ENCODE assay signal across 3 cellular contexts in the genomic region with DNA sequence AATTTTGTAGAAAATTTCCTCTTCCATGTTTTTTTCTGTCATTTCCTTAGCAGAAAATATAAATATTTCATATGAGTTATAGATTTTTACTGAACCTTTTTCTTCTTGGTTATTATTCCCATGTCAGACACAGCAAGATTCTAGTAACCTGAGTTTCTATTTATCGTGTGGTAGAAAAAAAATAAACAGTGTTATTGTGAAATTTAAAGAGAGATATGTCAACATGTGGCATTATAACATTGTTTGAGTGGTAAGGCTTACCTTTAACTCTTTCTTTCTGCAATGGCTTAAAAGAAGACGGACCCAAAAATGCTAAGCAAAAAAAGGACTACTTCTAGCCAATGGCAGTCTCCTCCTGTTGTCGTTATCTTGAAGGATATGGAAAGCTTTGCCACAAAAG.
TF ChIP-seq lines count a peak whose summit lies in the region.

No MANE protein-coding gene starts in this region.

TF ChIP-seq in liver, 16 proteins besides CTCF, POLR2A, EP300 and RAD21:
- TF ChIP-seq NR2F2 (IDR thresholded peaks at IDR 0.05) (no peak), FOXA2 (IDR thresholded peaks at IDR 0.05) (peak; percentile 44), RXRA (IDR thresholded peaks at IDR 0.05) (no peak)

TF ChIP-seq in HepG2, 621 proteins besides CTCF, POLR2A, EP300 and RAD21:
- no peak for TF ChIP-seq ZNF33B (CRISPR knock-in tag; IDR thresholded peaks at IDR 0.05)
- no peak for TF ChIP-seq HOXA7 (CRISPR knock-in tag; IDR thresholded peaks at IDR 0.05)
- TF ChIP-seq, protein P1, sequence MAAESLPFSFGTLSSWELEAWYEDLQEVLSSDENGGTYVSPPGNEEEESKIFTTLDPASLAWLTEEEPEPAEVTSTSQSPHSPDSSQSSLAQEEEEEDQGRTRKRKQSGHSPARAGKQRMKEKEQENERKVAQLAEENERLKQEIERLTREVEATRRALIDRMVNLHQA (CRISPR knock-in tag; IDR thresholded peaks at IDR 0.05), result no peak
- no peak for TF ChIP-seq TCF7L2 (IDR thresholded peaks at IDR 0.05; ENCODE audit: low read depth, low read length)
- TF ChIP-seq SNAPC5 (CRISPR knock-in tag; IDR thresholded peaks at IDR 0.05; ENCODE audit: borderline replicate concordance), result no peak
- TF ChIP-seq JARID2 (CRISPR knock-in tag; IDR thresholded peaks at IDR 0.05; ENCODE audit: insufficient replicate concordance), result no peak
- TF ChIP-seq, protein P2, sequence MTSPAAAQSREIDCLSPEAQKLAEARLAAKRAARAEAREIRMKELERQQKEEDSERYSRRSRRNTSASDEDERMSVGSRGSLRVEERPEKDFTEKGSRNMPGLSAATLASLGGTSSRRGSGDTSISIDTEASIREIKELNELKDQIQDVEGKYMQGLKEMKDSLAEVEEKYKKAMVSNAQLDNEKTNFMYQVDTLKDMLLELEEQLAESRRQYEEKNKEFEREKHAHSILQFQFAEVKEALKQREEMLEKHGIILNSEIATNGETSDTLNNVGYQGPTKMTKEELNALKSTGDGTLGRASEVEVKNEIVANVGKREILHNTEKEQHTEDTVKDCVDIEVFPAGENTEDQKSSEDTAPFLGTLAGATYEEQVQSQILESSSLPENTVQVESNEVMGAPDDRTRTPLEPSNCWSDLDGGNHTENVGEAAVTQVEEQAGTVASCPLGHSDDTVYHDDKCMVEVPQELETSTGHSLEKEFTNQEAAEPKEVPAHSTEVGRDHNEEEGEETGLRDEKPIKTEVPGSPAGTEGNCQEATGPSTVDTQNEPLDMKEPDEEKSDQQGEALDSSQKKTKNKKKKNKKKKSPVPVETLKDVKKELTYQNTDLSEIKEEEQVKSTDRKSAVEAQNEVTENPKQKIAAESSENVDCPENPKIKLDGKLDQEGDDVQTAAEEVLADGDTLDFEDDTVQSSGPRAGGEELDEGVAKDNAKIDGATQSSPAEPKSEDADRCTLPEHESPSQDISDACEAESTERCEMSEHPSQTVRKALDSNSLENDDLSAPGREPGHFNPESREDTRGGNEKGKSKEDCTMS (CRISPR knock-in tag; conservative IDR thresholded peaks at IDR 0.05), result no peak
- TF ChIP-seq, protein P3, sequence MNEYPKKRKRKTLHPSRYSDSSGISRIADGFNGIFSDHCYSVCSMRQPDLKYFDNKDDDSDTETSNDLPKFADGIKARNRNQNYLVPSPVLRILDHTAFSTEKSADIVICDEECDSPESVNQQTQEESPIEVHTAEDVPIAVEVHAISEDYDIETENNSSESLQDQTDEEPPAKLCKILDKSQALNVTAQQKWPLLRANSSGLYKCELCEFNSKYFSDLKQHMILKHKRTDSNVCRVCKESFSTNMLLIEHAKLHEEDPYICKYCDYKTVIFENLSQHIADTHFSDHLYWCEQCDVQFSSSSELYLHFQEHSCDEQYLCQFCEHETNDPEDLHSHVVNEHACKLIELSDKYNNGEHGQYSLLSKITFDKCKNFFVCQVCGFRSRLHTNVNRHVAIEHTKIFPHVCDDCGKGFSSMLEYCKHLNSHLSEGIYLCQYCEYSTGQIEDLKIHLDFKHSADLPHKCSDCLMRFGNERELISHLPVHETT (CRISPR knock-in tag; conservative IDR thresholded peaks at IDR 0.05), result no peak
- no peak for TF ChIP-seq NR3C1 (CRISPR knock-in tag; IDR thresholded peaks at IDR 0.05)

TF ChIP-seq in K562, 482 proteins besides CTCF, POLR2A, EP300 and RAD21:
- TF ChIP-seq RB1 (IDR thresholded peaks at IDR 0.05; ENCODE audit: low read depth), result no peak
- no peak for TF ChIP-seq CBX8 (IDR thresholded peaks at IDR 0.05; ENCODE audit: borderline replicate concordance, extremely low read depth, low read depth, low read length, poor library complexity, severe bottlenecking)
- TF ChIP-seq POLR2B (IDR thresholded peaks at IDR 0.05; ENCODE audit: low read depth, partially characterized antibody), result no peak
- TF ChIP-seq KLF13 (tag; IDR thresholded peaks at IDR 0.05; ENCODE audit: borderline replicate concordance, low read depth), result no peak
- no peak for TF ChIP-seq BCOR (IDR thresholded peaks at IDR 0.05)
- TF ChIP-seq CHCHD3 (CRISPR knock-in tag; IDR thresholded peaks at IDR 0.05), result no peak
- no peak for TF ChIP-seq FOXO4 (CRISPR knock-in tag; IDR thresholded peaks at IDR 0.05)
- TF ChIP-seq, protein P4, sequence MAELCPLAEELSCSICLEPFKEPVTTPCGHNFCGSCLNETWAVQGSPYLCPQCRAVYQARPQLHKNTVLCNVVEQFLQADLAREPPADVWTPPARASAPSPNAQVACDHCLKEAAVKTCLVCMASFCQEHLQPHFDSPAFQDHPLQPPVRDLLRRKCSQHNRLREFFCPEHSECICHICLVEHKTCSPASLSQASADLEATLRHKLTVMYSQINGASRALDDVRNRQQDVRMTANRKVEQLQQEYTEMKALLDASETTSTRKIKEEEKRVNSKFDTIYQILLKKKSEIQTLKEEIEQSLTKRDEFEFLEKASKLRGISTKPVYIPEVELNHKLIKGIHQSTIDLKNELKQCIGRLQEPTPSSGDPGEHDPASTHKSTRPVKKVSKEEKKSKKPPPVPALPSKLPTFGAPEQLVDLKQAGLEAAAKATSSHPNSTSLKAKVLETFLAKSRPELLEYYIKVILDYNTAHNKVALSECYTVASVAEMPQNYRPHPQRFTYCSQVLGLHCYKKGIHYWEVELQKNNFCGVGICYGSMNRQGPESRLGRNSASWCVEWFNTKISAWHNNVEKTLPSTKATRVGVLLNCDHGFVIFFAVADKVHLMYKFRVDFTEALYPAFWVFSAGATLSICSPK (IDR thresholded peaks at IDR 0.05; ENCODE audit: borderline replicate concordance), result no peak
- TF ChIP-seq ZNF764 (CRISPR knock-in tag; IDR thresholded peaks at IDR 0.05; ENCODE audit: low read depth), result no peak
- TF ChIP-seq, protein P5, sequence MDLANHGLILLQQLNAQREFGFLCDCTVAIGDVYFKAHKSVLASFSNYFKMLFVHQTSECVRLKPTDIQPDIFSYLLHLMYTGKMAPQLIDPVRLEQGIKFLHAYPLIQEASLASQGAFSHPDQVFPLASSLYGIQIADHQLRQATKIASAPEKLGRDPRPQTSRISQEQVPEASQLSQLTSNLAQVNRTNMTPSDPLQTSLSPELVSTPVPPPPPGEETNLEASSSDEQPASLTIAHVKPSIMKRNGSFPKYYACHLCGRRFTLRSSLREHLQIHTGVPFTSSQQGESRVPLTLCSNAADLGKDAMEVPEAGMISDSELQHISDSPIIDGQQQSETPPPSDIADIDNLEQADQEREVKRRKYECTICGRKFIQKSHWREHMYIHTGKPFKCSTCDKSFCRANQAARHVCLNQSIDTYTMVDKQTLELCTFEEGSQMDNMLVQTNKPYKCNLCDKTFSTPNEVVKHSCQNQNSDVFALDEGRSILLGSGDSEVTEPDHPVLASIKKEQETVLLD (IDR thresholded peaks at IDR 0.05), result no peak
- no peak for TF ChIP-seq NCOA6 (IDR thresholded peaks at IDR 0.05)
- TF ChIP-seq PURB (CRISPR knock-in tag; IDR thresholded peaks at IDR 0.05; ENCODE audit: low read depth), result no peak
- no peak for TF ChIP-seq SLC30A9 (CRISPR knock-in tag; IDR thresholded peaks at IDR 0.05)
- TF ChIP-seq CGGBP1 (CRISPR knock-in tag; IDR thresholded peaks at IDR 0.05), result no peak
- TF ChIP-seq, protein P6, sequence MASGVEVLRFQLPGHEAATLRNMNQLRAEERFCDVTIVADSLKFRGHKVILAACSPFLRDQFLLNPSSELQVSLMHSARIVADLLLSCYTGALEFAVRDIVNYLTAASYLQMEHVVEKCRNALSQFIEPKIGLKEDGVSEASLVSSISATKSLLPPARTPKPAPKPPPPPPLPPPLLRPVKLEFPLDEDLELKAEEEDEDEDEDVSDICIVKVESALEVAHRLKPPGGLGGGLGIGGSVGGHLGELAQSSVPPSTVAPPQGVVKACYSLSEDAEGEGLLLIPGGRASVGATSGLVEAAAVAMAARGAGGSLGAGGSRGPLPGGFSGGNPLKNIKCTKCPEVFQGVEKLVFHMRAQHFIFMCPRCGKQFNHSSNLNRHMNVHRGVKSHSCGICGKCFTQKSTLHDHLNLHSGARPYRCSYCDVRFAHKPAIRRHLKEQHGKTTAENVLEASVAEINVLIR (CRISPR knock-in tag; IDR thresholded peaks at IDR 0.05), result no peak
- no peak for TF ChIP-seq ZNF347 (CRISPR knock-in tag; IDR thresholded peaks at IDR 0.05; ENCODE audit: low read depth)
- no peak for TF ChIP-seq ZNF766 (CRISPR knock-in tag; conservative IDR thresholded peaks at IDR 0.05)
